Comparison of ENCODE assay signal across 8 cellular contexts in genomic region chr6:35568967-35569606, GRCh38.
DNase-seq lines count a peak whose midpoint lies in the region; ATAC-seq lines count a peak whose summit lies in the region.

No MANE protein-coding gene starts in this region.

- H3K36me3 Mint-ChIP-seq in stimulated activated effector memory CD8-positive, alpha-beta T cell treated with anti-CD3 and anti-CD28 coated beads, Interleukin-12 subunit alpha, Interleukin-12 subunit beta, amount 100 ng/mL, for 72 hours, result peaks cover 24% of the 10 kb centered on the region

- ATAC-seq in stimulated activated effector memory CD8-positive, alpha-beta T cell treated with anti-CD3 and anti-CD28 coated beads, Interleukin-12 subunit alpha, Interleukin-12 subunit beta, amount 100 ng/mL, for 72 hours, result peak; percentile 79
- ATAC-seq in GM19455 (IDR thresholded peaks at IDR 0.05; ENCODE audit: unreplicated experiment) (no peak), HG03432 (IDR thresholded peaks at IDR 0.05; ENCODE audit: unreplicated experiment) (no peak)

- H3K4me1 Mint-ChIP-seq in stimulated activated effector memory CD8-positive, alpha-beta T cell treated with anti-CD3 and anti-CD28 coated beads, Interleukin-12 subunit alpha, Interleukin-12 subunit beta, amount 100 ng/mL, for 72 hours, result peaks cover 5% of the 10 kb centered on the region

- H3K9me3 Mint-ChIP-seq in stimulated activated effector memory CD8-positive, alpha-beta T cell treated with anti-CD3 and anti-CD28 coated beads, Interleukin-12 subunit alpha, Interleukin-12 subunit beta, amount 100 ng/mL, for 72 hours, result no peaks in the 10 kb centered on the region

- H3K27ac Mint-ChIP-seq in stimulated activated effector memory CD8-positive, alpha-beta T cell treated with anti-CD3 and anti-CD28 coated beads, Interleukin-12 subunit alpha, Interleukin-12 subunit beta, amount 100 ng/mL, for 72 hours, result no peak overlapping the region

- no peak overlapping the region for H3K4me3 Mint-ChIP-seq in stimulated activated effector memory CD8-positive, alpha-beta T cell treated with anti-CD3 and anti-CD28 coated beads, Interleukin-12 subunit alpha, Interleukin-12 subunit beta, amount 100 ng/mL, for 72 hours

- DNase-seq in DMS 273 (lab: John Stamatoyannopoulos, UW; ENCODE audit: unreplicated experiment), result peak; percentile 96
- DNase-seq in NCI-H524 (lab: John Stamatoyannopoulos, UW), result peak; percentile 89 to 98
- DNase-seq in activated naive CD4-positive, alpha-beta T cell treated with anti-CD3 and anti-CD28 coated beads, Interleukin-2, amount 50 U/mL, for 16 hours, result peak; percentile 37
- peak; percentile 69 for DNase-seq in iPS-NIHi11 (ENCODE audit: low spot score)
- DNase-seq in stimulated activated effector memory CD8-positive, alpha-beta T cell treated with anti-CD3 and anti-CD28 coated beads, Interleukin-12 subunit alpha, Interleukin-12 subunit beta, amount 100 ng/mL, for 72 hours (ENCODE audit: low spot score in 2 of 2), result peak in 1 of 2 donors; percentile 63
- no peak for DNase-seq in OCI-M2 (lab: John Stamatoyannopoulos, UW; ENCODE audit: unreplicated experiment)
